8 cellular contexts compared by ENCODE assay signal in the genomic region with DNA sequence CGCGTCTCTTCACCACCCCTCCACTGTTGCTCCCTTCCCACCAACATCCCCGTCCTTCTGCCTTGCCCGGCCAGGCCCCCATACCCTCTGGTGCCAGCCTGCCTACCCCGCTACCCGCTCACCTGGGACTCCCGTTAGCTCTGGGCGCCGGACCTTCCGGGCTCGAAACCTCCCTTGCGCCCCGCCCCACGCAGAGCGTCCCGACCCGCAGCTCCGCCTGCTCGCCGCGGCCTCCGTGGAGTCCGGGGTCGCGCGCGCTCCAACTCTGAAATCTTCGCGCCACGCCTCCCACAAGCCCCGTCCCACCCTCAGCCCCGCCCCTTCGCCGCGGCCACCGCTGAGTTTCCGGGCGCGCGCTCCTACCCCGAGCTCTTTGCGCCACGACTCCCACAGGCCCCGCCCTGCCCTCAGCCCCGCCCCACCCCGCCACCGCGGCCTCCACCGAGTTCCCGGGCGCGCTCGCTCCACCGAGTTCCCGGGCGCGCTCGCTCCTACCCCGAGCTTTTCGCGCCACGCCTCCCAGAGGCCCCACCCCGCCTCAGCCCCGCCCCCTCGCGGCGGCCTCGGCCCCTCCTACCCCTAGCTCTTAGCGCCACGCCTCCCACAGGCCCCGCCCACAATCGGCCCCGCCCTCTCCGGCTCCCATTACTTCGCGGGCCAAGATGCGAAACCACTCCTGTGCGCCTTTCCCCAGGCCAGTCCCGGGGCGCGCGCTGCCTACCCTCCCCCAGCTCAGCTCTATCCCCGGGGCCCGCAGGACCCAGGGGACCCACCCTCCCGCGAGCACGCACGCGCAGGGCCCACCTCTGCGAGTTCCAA.
DNase-seq lines count a peak whose midpoint lies in the region; ATAC-seq and TF ChIP-seq lines count a peak whose summit lies in the region.

A gene (minus strand): TSS at position 267 of the 819 bp plus-strand sequence. CDS start 5,617 bp downstream, outside the sequence.

- no peak for TF ChIP-seq CTCF in VCaP (conservative IDR thresholded peaks at IDR 0.05)

- H3K9me3 ChIP-seq in iPS-20b (ENCODE audit: insufficient read depth, low read depth, low read length) = no peaks in the 10 kb centered on the region

- DNase-seq in ACHN = peak; percentile 87
- DNase-seq in NCI-H2171 treated with DMSO at 0.1 percent for 48 hours (lab: John Stamatoyannopoulos, UW) = peak; percentile 97
- DNase-seq in T47D (ENCODE audit: low read depth in 1 of 2, low spot score in 1 of 2) = peak; percentile 64 to 96

- H3K27ac ChIP-seq in VCaP (peak within 1 kb of the TSS; percentile 77), iPS-20b (ENCODE audit: low read length) (peak within 1 kb of the TSS; percentile 27), skin epidermis (peak within 1 kb of the TSS; percentile 34 to 96 (median 88))

- ATAC-seq in GM18870 (IDR thresholded peaks at IDR 0.05; ENCODE audit: unreplicated experiment) (peak; percentile 66), HG03108 (IDR thresholded peaks at IDR 0.05; ENCODE audit: unreplicated experiment) (peak; percentile 64)

- peak within 1 kb of the TSS; percentile 87 for H3K4me3 ChIP-seq in iPS-20b (ENCODE audit: low read length)
- peak within 1 kb of the TSS; percentile 58 to 88 (median 85) for H3K4me3 ChIP-seq in skin epidermis

- peak within 1 kb of the TSS; percentile 72; the same call in 1 of the 2 replicates for H3K9ac ChIP-seq in iPS-20b (ENCODE audit: low read depth, low read length)

- no peaks in the 10 kb centered on the region for H3K27me3 ChIP-seq in iPS-20b (ENCODE audit: insufficient read depth, low read length)

- peaks cover 17% of the 10 kb centered on the region; the same call in 1 of the 2 replicates for H3K4me1 ChIP-seq in iPS-20b (ENCODE audit: insufficient read depth, low read length)

- no peaks in the 10 kb centered on the region for H3K36me3 ChIP-seq in iPS-20b (ENCODE audit: insufficient read depth, low read depth, low read length)

- in situ Hi-C loops in ACHN (cut with HindIII; ENCODE audit: low pct_ligation_motif_present, low pct_unique_long_range_greater_than_20kb, low sequenced_read_pairs) = no loop called here
- in situ Hi-C loops in T47D (cut with HindIII; ENCODE audit: low pct_unique_long_range_greater_than_20kb, low sequenced_read_pairs) = no loop called here

Comparison
In these comparisons a context has a peak if more than half of its experiments do, and no peak if none do; other contexts are left out.
1. Peak in every context shown above with its lines: DNase-seq, ATAC-seq, H3K4me3 ChIP-seq and H3K27ac ChIP-seq.
2. H3K27ac ChIP-seq: peak in every context shown above with its lines; median percentile 88 in skin epidermis; 77 in VCaP; 27 in iPS-20b.